In genomic region chr5:65611524-65611923, GRCh38 we compare ENCODE assay signal across 1 cellular context.
TF ChIP-seq lines count a peak whose summit lies in the region.

No MANE protein-coding gene starts in this region.

TF ChIP-seq in WTC11, 78 proteins besides CTCF, POLR2A, EP300 and RAD21 (continued from another document):
- TF ChIP-seq ZNF425 (CRISPR knock-in tag; conservative IDR thresholded peaks at IDR 0.05): no peak
- TF ChIP-seq SOX15 (CRISPR knock-in tag; IDR thresholded peaks at IDR 0.05): no peak
- TF ChIP-seq ARID4B (CRISPR knock-in tag; IDR thresholded peaks at IDR 0.05; ENCODE audit: borderline replicate concordance): no peak
- no peak for TF ChIP-seq ZNF219 (CRISPR knock-in tag; IDR thresholded peaks at IDR 0.05; ENCODE audit: borderline replicate concordance)
- TF ChIP-seq NR1H2 (CRISPR knock-in tag; IDR thresholded peaks at IDR 0.05): no peak
- no peak for TF ChIP-seq TP53 (CRISPR knock-in tag; IDR thresholded peaks at IDR 0.05)
